ENCODE assay signal across 1 cellular context in the genomic region with DNA sequence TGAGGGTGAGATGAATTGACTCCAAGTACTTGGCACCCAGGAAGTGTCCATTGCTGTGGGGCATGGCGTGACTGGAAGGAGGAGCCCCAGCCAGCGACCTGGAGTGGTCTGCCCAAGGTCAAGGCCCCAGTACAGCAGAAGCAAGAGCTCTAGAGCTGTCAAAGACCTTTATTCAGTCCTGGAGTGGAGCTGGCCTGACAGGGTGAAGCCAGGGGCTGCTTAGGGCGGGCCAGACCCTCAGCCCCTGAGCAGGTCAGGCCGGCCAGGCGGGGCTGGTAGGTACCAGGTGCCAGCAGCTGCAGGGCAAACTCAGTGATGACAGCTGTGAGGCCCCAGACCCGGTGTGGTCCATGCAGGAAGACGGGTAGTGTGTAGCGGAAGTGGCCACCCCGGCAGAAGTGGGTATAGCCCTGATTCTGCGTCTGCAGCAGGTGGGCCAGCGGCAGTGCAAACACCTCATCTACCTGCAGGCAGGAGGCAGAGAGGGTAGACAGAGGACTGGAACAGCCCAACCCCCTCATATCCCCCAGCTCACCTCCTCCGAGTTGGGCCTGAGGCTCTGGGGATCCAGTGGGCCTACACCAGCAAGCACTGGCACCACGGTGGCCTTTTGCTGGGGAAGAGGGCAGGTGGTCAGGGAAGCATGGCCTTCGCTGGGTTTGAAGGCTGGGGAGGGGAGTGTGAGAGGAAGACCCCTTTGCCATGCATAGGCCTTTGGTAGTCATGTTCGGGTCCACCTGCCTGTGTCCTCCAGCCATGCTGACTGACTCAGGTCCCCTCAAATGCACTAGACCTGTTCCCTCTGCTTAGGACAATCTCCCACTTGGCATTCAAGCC.
TF ChIP-seq lines count a peak whose summit lies in the region.

No MANE protein-coding gene starts in this region.

TF ChIP-seq in HCT116, 20 proteins besides CTCF, POLR2A, EP300 and RAD21:
- TF ChIP-seq TCF7L2 (IDR thresholded peaks at IDR 0.05; ENCODE audit: borderline replicate concordance, extremely low read depth, insufficient read depth, insufficient read length) (no peak), JUND (IDR thresholded peaks at IDR 0.05) (no peak), FOSL1 (IDR thresholded peaks at IDR 0.05; ENCODE audit: low read depth) (no peak), SIN3A (IDR thresholded peaks at IDR 0.05; ENCODE audit: low read depth) (no peak), YY1 (IDR thresholded peaks at IDR 0.05; ENCODE audit: extremely low read depth, insufficient replicate concordance, low read depth, low read length) (no peak), CEBPB (IDR thresholded peaks at IDR 0.05; ENCODE audit: low read depth) (no peak), ELF1 (IDR thresholded peaks at IDR 0.05; ENCODE audit: borderline replicate concordance, low read depth) (no peak), CBX3 (IDR thresholded peaks at IDR 0.05; ENCODE audit: low read depth) (no peak), EZH2 (IDR thresholded peaks at IDR 0.05) (no peak), SRF (IDR thresholded peaks at IDR 0.05; ENCODE audit: low read depth) (no peak), POLR2AphosphoS5 (IDR thresholded peaks at IDR 0.05; ENCODE audit: low read depth, low read length) (no peak), EZH2phosphoT487 (IDR thresholded peaks at IDR 0.05; ENCODE audit: borderline replicate concordance) (no peak), ZFX (IDR thresholded peaks at IDR 0.05) (no peak)
- TF ChIP-seq, protein P1, sequence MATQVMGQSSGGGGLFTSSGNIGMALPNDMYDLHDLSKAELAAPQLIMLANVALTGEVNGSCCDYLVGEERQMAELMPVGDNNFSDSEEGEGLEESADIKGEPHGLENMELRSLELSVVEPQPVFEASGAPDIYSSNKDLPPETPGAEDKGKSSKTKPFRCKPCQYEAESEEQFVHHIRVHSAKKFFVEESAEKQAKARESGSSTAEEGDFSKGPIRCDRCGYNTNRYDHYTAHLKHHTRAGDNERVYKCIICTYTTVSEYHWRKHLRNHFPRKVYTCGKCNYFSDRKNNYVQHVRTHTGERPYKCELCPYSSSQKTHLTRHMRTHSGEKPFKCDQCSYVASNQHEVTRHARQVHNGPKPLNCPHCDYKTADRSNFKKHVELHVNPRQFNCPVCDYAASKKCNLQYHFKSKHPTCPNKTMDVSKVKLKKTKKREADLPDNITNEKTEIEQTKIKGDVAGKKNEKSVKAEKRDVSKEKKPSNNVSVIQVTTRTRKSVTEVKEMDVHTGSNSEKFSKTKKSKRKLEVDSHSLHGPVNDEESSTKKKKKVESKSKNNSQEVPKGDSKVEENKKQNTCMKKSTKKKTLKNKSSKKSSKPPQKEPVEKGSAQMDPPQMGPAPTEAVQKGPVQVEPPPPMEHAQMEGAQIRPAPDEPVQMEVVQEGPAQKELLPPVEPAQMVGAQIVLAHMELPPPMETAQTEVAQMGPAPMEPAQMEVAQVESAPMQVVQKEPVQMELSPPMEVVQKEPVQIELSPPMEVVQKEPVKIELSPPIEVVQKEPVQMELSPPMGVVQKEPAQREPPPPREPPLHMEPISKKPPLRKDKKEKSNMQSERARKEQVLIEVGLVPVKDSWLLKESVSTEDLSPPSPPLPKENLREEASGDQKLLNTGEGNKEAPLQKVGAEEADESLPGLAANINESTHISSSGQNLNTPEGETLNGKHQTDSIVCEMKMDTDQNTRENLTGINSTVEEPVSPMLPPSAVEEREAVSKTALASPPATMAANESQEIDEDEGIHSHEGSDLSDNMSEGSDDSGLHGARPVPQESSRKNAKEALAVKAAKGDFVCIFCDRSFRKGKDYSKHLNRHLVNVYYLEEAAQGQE (IDR thresholded peaks at IDR 0.05; ENCODE audit: low read depth), result no peak
- TF ChIP-seq, protein P2, sequence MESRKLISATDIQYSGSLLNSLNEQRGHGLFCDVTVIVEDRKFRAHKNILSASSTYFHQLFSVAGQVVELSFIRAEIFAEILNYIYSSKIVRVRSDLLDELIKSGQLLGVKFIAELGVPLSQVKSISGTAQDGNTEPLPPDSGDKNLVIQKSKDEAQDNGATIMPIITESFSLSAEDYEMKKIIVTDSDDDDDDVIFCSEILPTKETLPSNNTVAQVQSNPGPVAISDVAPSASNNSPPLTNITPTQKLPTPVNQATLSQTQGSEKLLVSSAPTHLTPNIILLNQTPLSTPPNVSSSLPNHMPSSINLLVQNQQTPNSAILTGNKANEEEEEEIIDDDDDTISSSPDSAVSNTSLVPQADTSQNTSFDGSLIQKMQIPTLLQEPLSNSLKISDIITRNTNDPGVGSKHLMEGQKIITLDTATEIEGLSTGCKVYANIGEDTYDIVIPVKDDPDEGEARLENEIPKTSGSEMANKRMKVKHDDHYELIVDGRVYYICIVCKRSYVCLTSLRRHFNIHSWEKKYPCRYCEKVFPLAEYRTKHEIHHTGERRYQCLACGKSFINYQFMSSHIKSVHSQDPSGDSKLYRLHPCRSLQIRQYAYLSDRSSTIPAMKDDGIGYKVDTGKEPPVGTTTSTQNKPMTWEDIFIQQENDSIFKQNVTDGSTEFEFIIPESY (IDR thresholded peaks at IDR 0.05; ENCODE audit: extremely low read depth, insufficient replicate concordance, low read length), result no peak
